1 cellular context compared by ENCODE assay signal in genomic region chr7:98211676-98212531, GRCh38.
TF ChIP-seq lines count a peak whose summit lies in the region.

No MANE protein-coding gene starts in this region.

TF ChIP-seq in HepG2, 621 proteins besides CTCF, POLR2A, EP300 and RAD21 (continued from another document and continues in another):
- no peak for TF ChIP-seq KIAA2018 (CRISPR knock-in tag; IDR thresholded peaks at IDR 0.05; ENCODE audit: borderline replicate concordance)
- no peak for TF ChIP-seq ZNF101 (CRISPR knock-in tag; IDR thresholded peaks at IDR 0.05; ENCODE audit: borderline replicate concordance, low read depth)
- no peak for TF ChIP-seq ZMAT5 (CRISPR knock-in tag; IDR thresholded peaks at IDR 0.05; ENCODE audit: borderline replicate concordance, low read depth)
- no peak for TF ChIP-seq ZKSCAN1 (IDR thresholded peaks at IDR 0.05; ENCODE audit: low read length)
- no peak for TF ChIP-seq CBX2 (IDR thresholded peaks at IDR 0.05; ENCODE audit: low read depth, low read length)
- no peak for TF ChIP-seq CBX2 (CRISPR knock-in tag; IDR thresholded peaks at IDR 0.05; ENCODE audit: low read depth)
- 0 out of 2 replicates have a peak, but pooled peaks have one; percentile 67 for TF ChIP-seq REL (CRISPR knock-in tag; conservative IDR thresholded peaks at IDR 0.05)
- TF ChIP-seq TBX2 (CRISPR knock-in tag; IDR thresholded peaks at IDR 0.05; ENCODE audit: borderline replicate concordance) = peak; percentile 39; the same call in 1 of the 2 replicates
- no peak for TF ChIP-seq REXO4 (CRISPR knock-in tag; IDR thresholded peaks at IDR 0.05; ENCODE audit: borderline replicate concordance)
- no peak for TF ChIP-seq ATF2 (CRISPR knock-in tag; IDR thresholded peaks at IDR 0.05)
- no peak for TF ChIP-seq CCDC6 (CRISPR knock-in tag; IDR thresholded peaks at IDR 0.05)
- no peak for TF ChIP-seq ZNF562 (CRISPR knock-in tag; IDR thresholded peaks at IDR 0.05; ENCODE audit: borderline replicate concordance)
- 0 out of 2 replicates have a peak, but pooled peaks have one; percentile 50 for TF ChIP-seq RBAK (CRISPR knock-in tag; IDR thresholded peaks at IDR 0.05)
- TF ChIP-seq ZNF777 (CRISPR knock-in tag; IDR thresholded peaks at IDR 0.05) = peak; percentile 81
- TF ChIP-seq HDAC2 (CRISPR knock-in tag; IDR thresholded peaks at IDR 0.05) = peak; percentile 64
- TF ChIP-seq ZC3H4 (CRISPR knock-in tag; IDR thresholded peaks at IDR 0.05; ENCODE audit: borderline replicate concordance) = no peak
- TF ChIP-seq AHDC1 (CRISPR knock-in tag; IDR thresholded peaks at IDR 0.05; ENCODE audit: borderline replicate concordance) = peak; percentile 79
- no peak for TF ChIP-seq SMAD1 (CRISPR knock-in tag; IDR thresholded peaks at IDR 0.05; ENCODE audit: borderline replicate concordance, low read depth)
- no peak for TF ChIP-seq TCF7 (IDR thresholded peaks at IDR 0.05; ENCODE audit: low read depth)
- TF ChIP-seq ZBTB20 (CRISPR knock-in tag; IDR thresholded peaks at IDR 0.05; ENCODE audit: borderline replicate concordance, low read depth) = 0 out of 2 replicates have a peak, but pooled peaks have one; percentile 43
- TF ChIP-seq AGO2 (optimal IDR thresholded peaks at IDR 0.05; ENCODE audit: low read depth, low read length) = no peak
- no peak for TF ChIP-seq CBX5 (CRISPR knock-in tag; IDR thresholded peaks at IDR 0.05; ENCODE audit: borderline replicate concordance)
- 0 out of 2 replicates have a peak, but pooled peaks have one; percentile 25 for TF ChIP-seq ZFX (CRISPR knock-in tag; IDR thresholded peaks at IDR 0.05; ENCODE audit: low read depth)
- TF ChIP-seq ZHX2 (IDR thresholded peaks at IDR 0.05; ENCODE audit: low read depth) = 0 out of 2 replicates have a peak, but pooled peaks have one; percentile 16
- TF ChIP-seq ZHX2 (CRISPR knock-in tag; IDR thresholded peaks at IDR 0.05; ENCODE audit: borderline replicate concordance) = no peak
- TF ChIP-seq ZNF816 (CRISPR knock-in tag; IDR thresholded peaks at IDR 0.05; ENCODE audit: borderline replicate concordance) = peak; percentile 74; the same call in 1 of the 2 replicates
- TF ChIP-seq ZNF362 (CRISPR knock-in tag; IDR thresholded peaks at IDR 0.05; ENCODE audit: borderline replicate concordance) = 0 out of 2 replicates have a peak, but pooled peaks have one; percentile 31
- no peak; the same call in 1 of the 2 replicates for TF ChIP-seq ZBTB3 (CRISPR knock-in tag; IDR thresholded peaks at IDR 0.05; ENCODE audit: borderline replicate concordance, low read depth)
- no peak for TF ChIP-seq MAFF (IDR thresholded peaks at IDR 0.05; ENCODE audit: low read depth, low read length)
- TF ChIP-seq SIX4 (CRISPR knock-in tag; IDR thresholded peaks at IDR 0.05) = no peak
- no peak for TF ChIP-seq ARID3A (IDR thresholded peaks at IDR 0.05; ENCODE audit: low read depth, low read length)
